ENCODE assay signal across 20 cellular contexts in the genomic region with DNA sequence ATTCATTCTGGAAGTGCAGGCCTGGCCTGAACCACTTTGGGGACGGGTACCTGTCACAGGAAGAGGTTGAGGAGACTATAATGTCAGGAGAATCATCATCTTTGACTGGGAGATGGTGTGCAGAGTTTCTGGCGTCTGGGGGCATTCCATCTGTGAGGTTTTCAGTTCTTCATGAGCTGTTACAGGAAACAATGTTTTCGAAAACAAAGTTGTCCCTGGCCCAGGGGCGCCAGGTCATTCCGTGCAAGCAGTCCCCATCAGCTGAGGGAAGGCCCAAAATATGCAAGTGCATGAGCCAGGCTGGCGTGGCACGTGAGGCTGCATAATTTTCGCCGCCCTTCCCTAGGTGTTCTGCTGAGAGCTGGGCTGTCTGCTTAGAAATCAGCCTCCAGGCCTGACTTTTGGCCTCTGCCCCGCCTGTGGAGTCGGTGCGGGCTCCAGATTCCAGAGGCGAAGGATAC.
DNase-seq lines count a peak whose midpoint lies in the region; ATAC-seq and FAIRE-seq lines count a peak whose summit lies in the region.
"Had no signal": no experiment of that assay in that cellular context is flagged by ENCODE, and none has a peak within 500 bp of the region (broad histone marks: within the 10 kb centered on the region; RNA-seq: fewer than 3 reads in every experiment).

No MANE protein-coding gene starts in this region.

- ATAC-seq in activated naive CD8-positive, alpha-beta T cell treated with anti-CD3 and anti-CD28 coated beads, Interleukin-2, amount 50 U/mL, for 24 hours: no peak
- peak; percentile 46 for ATAC-seq in stimulated activated effector memory CD8-positive, alpha-beta T cell treated with anti-CD3 and anti-CD28 coated beads, Interleukin-12 subunit alpha, Interleukin-12 subunit beta, amount 100 ng/mL, for 72 hours
- ATAC-seq: left ventricle myocardium superior had no signal

- H3K4me1 Mint-ChIP-seq in activated T-cell treated with anti-CD3 and anti-CD28 coated beads, Interleukin-2, amount 50 U/mL, for 24 hours (ENCODE audit: low read depth): peaks cover 53% of the 10 kb centered on the region
- H3K4me1 Mint-ChIP-seq in activated naive CD8-positive, alpha-beta T cell treated with anti-CD3 and anti-CD28 coated beads, Interleukin-2, amount 50 U/mL, for 24 hours: peaks cover 48% of the 10 kb centered on the region
- H3K4me1 Mint-ChIP-seq in stimulated activated effector memory CD8-positive, alpha-beta T cell treated with anti-CD3 and anti-CD28 coated beads, Interleukin-12 subunit alpha, Interleukin-12 subunit beta, amount 100 ng/mL, for 72 hours: peaks cover 64% of the 10 kb centered on the region
- H3K4me1 Mint-ChIP-seq: brain had no signal

- peak; percentile 57 for FAIRE-seq in GM18507 (lab: Jason Lieb, UNC)

- in situ Hi-C loops in ACHN (cut with HindIII; ENCODE audit: low pct_ligation_motif_present, low pct_unique_long_range_greater_than_20kb, low sequenced_read_pairs): no loop called here

- no peak overlapping the region for H3K4me3 Mint-ChIP-seq in activated T-cell treated with anti-CD3 and anti-CD28 coated beads, Interleukin-2, amount 50 U/mL, for 24 hours
- H3K4me3 Mint-ChIP-seq in activated naive CD8-positive, alpha-beta T cell treated with anti-CD3 and anti-CD28 coated beads, Interleukin-2, amount 50 U/mL, for 24 hours: no peak overlapping the region
- H3K4me3 Mint-ChIP-seq in stimulated activated effector memory CD8-positive, alpha-beta T cell treated with anti-CD3 and anti-CD28 coated beads, Interleukin-12 subunit alpha, Interleukin-12 subunit beta, amount 100 ng/mL, for 72 hours: no peak overlapping the region
- H3K4me3 Mint-ChIP-seq: brain had no signal

- no peaks in the 10 kb centered on the region for H3K36me3 Mint-ChIP-seq in activated T-cell treated with anti-CD3 and anti-CD28 coated beads, Interleukin-2, amount 50 U/mL, for 24 hours (ENCODE audit: low read depth)
- H3K36me3 Mint-ChIP-seq in activated naive CD8-positive, alpha-beta T cell treated with anti-CD3 and anti-CD28 coated beads, Interleukin-2, amount 50 U/mL, for 24 hours (ENCODE audit: low read depth): peaks cover 6% of the 10 kb centered on the region
- H3K36me3 Mint-ChIP-seq in stimulated activated effector memory CD8-positive, alpha-beta T cell treated with anti-CD3 and anti-CD28 coated beads, Interleukin-12 subunit alpha, Interleukin-12 subunit beta, amount 100 ng/mL, for 72 hours: peaks cover 17% of the 10 kb centered on the region

- H3K27me3 Mint-ChIP-seq in activated T-cell treated with anti-CD3 and anti-CD28 coated beads, Interleukin-2, amount 50 U/mL, for 24 hours: no peaks in the 10 kb centered on the region
- H3K27me3 Mint-ChIP-seq in activated naive CD8-positive, alpha-beta T cell treated with anti-CD3 and anti-CD28 coated beads, Interleukin-2, amount 50 U/mL, for 24 hours: peaks cover 2% of the 10 kb centered on the region

- H3K9me3 Mint-ChIP-seq in activated T-cell treated with anti-CD3 and anti-CD28 coated beads, Interleukin-2, amount 50 U/mL, for 24 hours: peaks cover 3% of the 10 kb centered on the region
- H3K9me3 Mint-ChIP-seq in activated naive CD8-positive, alpha-beta T cell treated with anti-CD3 and anti-CD28 coated beads, Interleukin-2, amount 50 U/mL, for 24 hours: peaks cover 6% of the 10 kb centered on the region
- peaks cover 7% of the 10 kb centered on the region for H3K9me3 Mint-ChIP-seq in stimulated activated effector memory CD8-positive, alpha-beta T cell treated with anti-CD3 and anti-CD28 coated beads, Interleukin-12 subunit alpha, Interleukin-12 subunit beta, amount 100 ng/mL, for 72 hours

- no peak for DNase-seq in activated T-cell treated with anti-CD3 and anti-CD28 coated beads, Interleukin-2, amount 50 U/mL, for 24 hours
- no peak for DNase-seq in activated T-cell treated with anti-CD3 and anti-CD28 coated beads, Interleukin-2, amount 50 U/mL, for 1 hour
- DNase-seq in GM18507 (ENCODE audit: extremely low spot score, insufficient read length, low read depth): no peak
- no peak for DNase-seq in activated naive CD8-positive, alpha-beta T cell treated with anti-CD3 and anti-CD28 coated beads, Interleukin-2, amount 50 U/mL, for 24 hours
- no peak for DNase-seq in stimulated activated effector memory CD8-positive, alpha-beta T cell treated with anti-CD3 and anti-CD28 coated beads, Interleukin-12 subunit alpha, Interleukin-12 subunit beta, amount 100 ng/mL, for 72 hours (ENCODE audit: low spot score in 2 of 2)
- DNase-seq in GM19240 (ENCODE audit: insufficient read length, low spot score): no peak
- no peak for DNase-seq in H4 (ENCODE audit: low spot score)
- no peak for DNase-seq in ACHN
- DNase-seq: activated T-cell treated with anti-CD3 and anti-CD28 coated beads for 4 hours; effector CD4-positive, alpha-beta T cell; left ventricle myocardium superior; MM.1S; NCI-H1417; NCI-H2081 treated with DMSO at 0.1 percent for 48 hours; NCI-H345; nucleus accumbens; SJCRH30; stimulated activated CD4-positive, alpha-beta T cell treated with anti-CD3 and anti-CD28 coated beads, Interleukin-15, amount 100 ng/mL, for 24 hours; transverse colon had no signal

- peak overlapping the region; percentile 80 for H3K27ac Mint-ChIP-seq in activated T-cell treated with anti-CD3 and anti-CD28 coated beads, Interleukin-2, amount 50 U/mL, for 24 hours
- peak overlapping the region; percentile 88 for H3K27ac Mint-ChIP-seq in activated naive CD8-positive, alpha-beta T cell treated with anti-CD3 and anti-CD28 coated beads, Interleukin-2, amount 50 U/mL, for 24 hours
- H3K27ac Mint-ChIP-seq in stimulated activated effector memory CD8-positive, alpha-beta T cell treated with anti-CD3 and anti-CD28 coated beads, Interleukin-12 subunit alpha, Interleukin-12 subunit beta, amount 100 ng/mL, for 72 hours: peak overlapping the region; percentile 88
- H3K27ac Mint-ChIP-seq: brain had no signal
